ENCODE assay signal across 23 cellular contexts in genomic region chr1:30617161-30617560, GRCh38.
DNase-seq lines count a peak whose midpoint lies in the region; ATAC-seq, FAIRE-seq and TF ChIP-seq lines count a peak whose summit lies in the region.
"Had no signal": no experiment of that assay in that cellular context is flagged by ENCODE, and none has a peak within 500 bp of the region (broad histone marks: within the 10 kb centered on the region; RNA-seq: fewer than 3 reads in every experiment).

No MANE protein-coding gene starts in this region.

- BruUV-seq in HepG2 (replicated peaks; lab: Mats Ljungman, UMichigan): no TSS peak
- no TSS peak for BruUV-seq in mammary epithelial cell (replicated peaks; lab: Mats Ljungman, UMichigan)

- H2AFZ ChIP-seq in HepG2 (ENCODE audit: low read length): no peak overlapping the region
- no peak overlapping the region for H2AFZ ChIP-seq in mammary epithelial cell (ENCODE audit: low read depth, low read length)
- H2AFZ ChIP-seq: GM23338 had no signal

- TF ChIP-seq EP300 in HepG2 (IDR thresholded peaks at IDR 0.05; ENCODE audit: low read depth in 2 of 2, low read length in 2 of 2) (no peak), HepG2 (CRISPR knock-in tag; IDR thresholded peaks at IDR 0.05; ENCODE audit: borderline replicate concordance) (no peak)

- H3K79me2 ChIP-seq in HepG2 (ENCODE audit: insufficient read depth, low read length): no peaks in the 10 kb centered on the region
- no peaks in the 10 kb centered on the region for H3K79me2 ChIP-seq in mammary epithelial cell (ENCODE audit: insufficient read depth, low read length)

- peaks cover 3 to 13% of the 10 kb centered on the region in 2 experiments; a peak in 2 of 5 replicates for H3K27me3 ChIP-seq in HepG2 (ENCODE audit: control insufficient read depth in 1 of 2, insufficient read depth in 2 of 2, low read length in 2 of 2)
- H3K27me3 ChIP-seq in right lobe of liver: no peaks in the 10 kb centered on the region
- H3K27me3 ChIP-seq in mammary epithelial cell (ENCODE audit: insufficient read depth, low read length): no peaks in the 10 kb centered on the region
- H3K27me3 ChIP-seq: BE2C had no signal

- TF ChIP-seq CTCF in HepG2 (CRISPR knock-in tag; IDR thresholded peaks at IDR 0.05) (no peak), right lobe of liver (IDR thresholded peaks at IDR 0.05) (no peak), mammary epithelial cell (conservative IDR thresholded peaks at IDR 0.05 in 1 of 2, IDR thresholded peaks at IDR 0.05 in 1 of 2; ENCODE audit: extremely low read depth in 1 of 2, insufficient read depth in 1 of 2, low read depth in 1 of 2, low read length in 2 of 2) (no peak)

- ATAC-seq in HepG2 (no peak), right lobe of liver (no peak), HG03442 (IDR thresholded peaks at IDR 0.05; ENCODE audit: unreplicated experiment) (no peak), GM18505 (IDR thresholded peaks at IDR 0.05; ENCODE audit: unreplicated experiment) (no peak)
- ATAC-seq: GM12878, GM23338 had no signal

- no peak for DNase-seq in HepG2 (ENCODE audit: low spot score)
- DNase-seq in right lobe of liver: no peak
- peak; percentile 27 for DNase-seq in mammary epithelial cell
- peak; percentile 67 for DNase-seq in islet precursor cell
- DNase-seq in hypothalamus (lab: John Stamatoyannopoulos, UW): no peak
- no peak for DNase-seq in NCI-H2081 treated with DMSO at 0.1 percent for 48 hours (lab: John Stamatoyannopoulos, UW)
- DNase-seq: BE2C; CD4-positive, CD25-positive, alpha-beta regulatory T cell; COR-L47; HCEC 1CT; KBM-7; MV-4-11; NCI-H187; NCI-H2227 treated with DMSO at 0.1 percent for 48 hours; NCI-H524; NCI-H82; OCI-M1 had no signal

- H4K20me1 ChIP-seq in HepG2 (ENCODE audit: insufficient read depth, low read length) (no peaks in the 10 kb centered on the region), mammary epithelial cell (ENCODE audit: insufficient read depth, low read length) (no peaks in the 10 kb centered on the region)

- no peaks in the 10 kb centered on the region for H3K9me3 ChIP-seq in HepG2 (ENCODE audit: low read length)
- H3K9me3 ChIP-seq in right lobe of liver: no peaks in the 10 kb centered on the region
- no peaks in the 10 kb centered on the region for H3K9me3 ChIP-seq in mammary epithelial cell (replicated peaks; ENCODE audit: insufficient read depth, low read length)
- H3K9me3 ChIP-seq: BE2C had no signal

- H3K4me3 ChIP-seq in HepG2 (replicated peaks in 1 of 3; ENCODE audit: insufficient read depth in 1 of 3, low read depth in 2 of 3, low read length in 3 of 3) (no peak overlapping the region), right lobe of liver (no peak overlapping the region), mammary epithelial cell (replicated peaks in 1 of 3; ENCODE audit: insufficient read depth in 1 of 3, low read depth in 2 of 3, low read length in 3 of 3) (no peak overlapping the region)
- H3K4me3 ChIP-seq: GM12878, GM23338 had no signal

- WGBS in HepG2 (ENCODE audit: low lambda C conversion rate): 32% methylated on average over 9 of the region's 9 CpGs
- 69% methylated on average over 7 of the region's 9 CpGs for WGBS in right lobe of liver (ENCODE audit: insufficient coverage, low coverage, low lambda C conversion rate, missing lambda C conversion rate)
- WGBS in mammary epithelial cell (ENCODE audit: low coverage, missing lambda C conversion rate): 68% methylated on average over 8 of the region's 9 CpGs

- in situ Hi-C loops in HepG2 (cut with HindIII; ENCODE audit: extremely low pct_ligation_motif_present, low pct_unique_long_range_greater_than_20kb): no loop called here
- in situ Hi-C loops in mammary epithelial cell (cut with MboI; ENCODE audit: low sequenced_read_pairs in 2 of 2): no loop called here

- TF ChIP-seq POLR2A in HepG2 (IDR thresholded peaks at IDR 0.05; ENCODE audit: insufficient read depth in 1 of 2, low read depth in 2 of 2, low read length in 2 of 2) (no peak), right lobe of liver (IDR thresholded peaks at IDR 0.05) (no peak), GM18505 (IDR thresholded peaks at IDR 0.05; ENCODE audit: borderline replicate concordance, extremely low read depth, insufficient read depth, insufficient read length) (no peak)

- CTCF ChIA-PET in HepG2 (lab: Yijun Ruan, JAX; ENCODE audit: low intra/inter-chr PET ratio, low total read pairs): no interaction called here
- CTCF ChIA-PET in mammary epithelial cell (lab: Charles Lee; ENCODE audit: low non-redundant PET): no interaction called here

- no peaks in the 10 kb centered on the region for H3K36me3 ChIP-seq in HepG2 (replicated peaks in 1 of 2; ENCODE audit: control insufficient read depth in 1 of 2, insufficient read depth in 2 of 2, low read length in 2 of 2)
- H3K36me3 ChIP-seq in right lobe of liver: no peaks in the 10 kb centered on the region
- H3K36me3 ChIP-seq in mammary epithelial cell (ENCODE audit: insufficient read depth, low read length): no peaks in the 10 kb centered on the region
- H3K36me3 ChIP-seq: BE2C had no signal

- dilution Hi-C loops in mammary epithelial cell (cut with HindIII; ENCODE audit: low sequenced_read_pairs): no loop called here

- intact Hi-C loops in HepG2 (cut with micrococcal nuclease; ENCODE audit: unreplicated experiment) (no loop called here), right lobe of liver (cut with DNase I) (no loop called here), mammary epithelial cell (cut with micrococcal nuclease) (no loop called here)

- no peak overlapping the region for H3K27ac ChIP-seq in HepG2 (ENCODE audit: extremely low read length, insufficient read depth, low read length)
- no peak overlapping the region for H3K27ac ChIP-seq in right lobe of liver
- H3K27ac ChIP-seq in mammary epithelial cell (ENCODE audit: insufficient read depth, low read depth, low read length): no peak overlapping the region

- no peaks in the 10 kb centered on the region for H3K4me1 ChIP-seq in HepG2 (ENCODE audit: insufficient read depth, low read length)
- H3K4me1 ChIP-seq in right lobe of liver: no peaks in the 10 kb centered on the region
- H3K4me1 ChIP-seq in mammary epithelial cell (ENCODE audit: insufficient read depth, low read length): peaks cover 57% of the 10 kb centered on the region
- H3K4me1 ChIP-seq: BE2C had no signal

- POLR2A ChIA-PET in HepG2 (lab: Yijun Ruan, JAX): no interaction called here

- H3K9ac ChIP-seq in HepG2 (ENCODE audit: insufficient read depth, low read depth, low read length): no peak overlapping the region
- H3K9ac ChIP-seq in mammary epithelial cell (ENCODE audit: insufficient read depth, low read length): no peak overlapping the region

- FAIRE-seq in HepG2 (lab: Jason Lieb, UNC): no peak
- FAIRE-seq: A204.1, GM12878, GM18507 had no signal

- H3K4me2 ChIP-seq in HepG2 (ENCODE audit: low read depth, low read length) (no peak overlapping the region), mammary epithelial cell (ENCODE audit: insufficient read depth, low read depth, low read length) (no peak overlapping the region)
- H3K4me2 ChIP-seq: GM23338 had no signal

- TF ChIP-seq RAD21 in HepG2 (CRISPR knock-in tag; IDR thresholded peaks at IDR 0.05): no peak

TF ChIP-seq in HepG2, 621 proteins besides CTCF, POLR2A, EP300 and RAD21:
- TF ChIP-seq CREB1 (IDR thresholded peaks at IDR 0.05): peak; percentile 27; the same call in 1 of the 2 replicates
- no peak for TF ChIP-seq CREB1 (CRISPR knock-in tag; IDR thresholded peaks at IDR 0.05)
- no peak for TF ChIP-seq GZF1 (CRISPR knock-in tag; IDR thresholded peaks at IDR 0.05)
TF ChIP-seq in HepG2: peak in this region for 1.

Comparison
In these comparisons a context has a peak if more than half of its experiments do, and no peak if none do; other contexts are left out.
1. DNase-seq: peak in mammary epithelial cell (single experiment) and islet precursor cell (single experiment); none in HepG2 (single experiment), right lobe of liver (0 of 3), hypothalamus (0 of 51) and NCI-H2081 treated with DMSO at 0.1 percent for 48 hours (single experiment).